Comparison of ENCODE assay signal across 23 cellular contexts in genomic region chr6:29559524-29560287, GRCh38. TPM values are rescaled to one million over a fixed set of nuclear protein-coding genes. Genes with fewer than 3 reads are reported as not detected.
DNase-seq lines count a peak whose midpoint lies in the region; ATAC-seq, FAIRE-seq and TF ChIP-seq lines count a peak whose summit lies in the region.
"Had no signal": no experiment of that assay in that cellular context is flagged by ENCODE, and none has a peak within 500 bp of the region (broad histone marks: within the 10 kb centered on the region; RNA-seq: fewer than 3 reads in every experiment).

UBD (minus strand) TSS chr6:29559732; CDS start chr6:29559701, 31 bp downstream.

- no peaks in the 10 kb centered on the region for H4K20me1 ChIP-seq in MM.1S (ENCODE audit: insufficient read depth, low read length)
- H4K20me1 ChIP-seq: BLaER1 had no signal

- H3K4me1 ChIP-seq in MM.1S (ENCODE audit: low read length) (peaks cover 12% of the 10 kb centered on the region), esophagus muscularis mucosa (no peaks in the 10 kb centered on the region)
- H3K4me1 ChIP-seq: A549, BLaER1 had no signal

- ATAC-seq in HG02759 (IDR thresholded peaks at IDR 0.05; ENCODE audit: unreplicated experiment): no peak
- ATAC-seq: A549; activated CD4-positive, alpha-beta T cell treated with anti-CD3 and anti-CD28 coated beads for 36 hours had no signal

- no peak within 1 kb of the TSS for H2AFZ ChIP-seq in MM.1S (ENCODE audit: low read length)

- intact Hi-C loops in esophagus muscularis mucosa (cut with DNase I): no loop called here

- TF ChIP-seq POLR2A in GM12892 (IDR thresholded peaks at IDR 0.05; ENCODE audit: low read depth, low read length): 0 out of 2 replicates have a peak, but pooled peaks have one; percentile 46
- no peak for TF ChIP-seq POLR2A in esophagus muscularis mucosa (IDR thresholded peaks at IDR 0.05; ENCODE audit: low read depth)

- no peaks in the 10 kb centered on the region for H3K9me2 ChIP-seq in MM.1S (replicated peaks; ENCODE audit: insufficient read depth, low read length)

- 0 out of 2 replicates have a peak within 1 kb of the TSS, but pooled peaks have one; percentile 1 for H3K4me2 ChIP-seq in MM.1S (ENCODE audit: low read depth, low read length)
- H3K4me2 ChIP-seq: A549, BLaER1 had no signal

- CTCF ChIA-PET in RWPE1 (lab: Yijun Ruan, JAX): no interaction called here

- TF ChIP-seq EP300 in esophagus muscularis mucosa (IDR thresholded peaks at IDR 0.05): no peak

- no peaks in the 10 kb centered on the region for H3K9me3 ChIP-seq in MM.1S (replicated peaks; ENCODE audit: insufficient read depth, low read length)
- no peaks in the 10 kb centered on the region for H3K9me3 ChIP-seq in esophagus muscularis mucosa
- H3K9me3 ChIP-seq: A549, BLaER1 had no signal

- H3K27ac ChIP-seq in MM.1S (ENCODE audit: low read length) (no peak within 1 kb of the TSS), esophagus muscularis mucosa (replicated peaks in 1 of 4) (no peak within 1 kb of the TSS), RWPE1 (no peak within 1 kb of the TSS)
- H3K27ac ChIP-seq: A549, BLaER1, cardiac muscle cell, epithelial cell of prostate had no signal

- H3K79me2 ChIP-seq in MM.1S (ENCODE audit: low read length): no peaks in the 10 kb centered on the region

- H3K27me3 ChIP-seq in MM.1S (replicated peaks; ENCODE audit: insufficient read depth, low read length) (no peaks in the 10 kb centered on the region), esophagus muscularis mucosa (peaks cover 0 to 65% (median 5%) of the 10 kb centered on the region in 4 donors)
- H3K27me3 ChIP-seq: BLaER1 had no signal

- no peaks in the 10 kb centered on the region for H3K36me3 ChIP-seq in MM.1S (replicated peaks; ENCODE audit: insufficient read depth, low read length)
- no peaks in the 10 kb centered on the region for H3K36me3 ChIP-seq in esophagus muscularis mucosa
- H3K36me3 ChIP-seq: BLaER1, cardiac muscle cell had no signal

- TF ChIP-seq CTCF in MM.1S (IDR thresholded peaks at IDR 0.05; ENCODE audit: low read length): no peak
- no peak for TF ChIP-seq CTCF in esophagus muscularis mucosa (IDR thresholded peaks at IDR 0.05)
- no peak for TF ChIP-seq CTCF in RWPE1 (conservative IDR thresholded peaks at IDR 0.05; ENCODE audit: low read depth)

- no peak within 1 kb of the TSS for H3K4me3 ChIP-seq in MM.1S (ENCODE audit: low read length)
- no peak within 1 kb of the TSS for H3K4me3 ChIP-seq in esophagus muscularis mucosa
- H3K4me3 ChIP-seq: A549, BLaER1, cardiac muscle cell had no signal

- H3F3A ChIP-seq in MM.1S (ENCODE audit: insufficient read depth, low read length): no peaks in the 10 kb centered on the region

- DNase-seq in COLO668 (lab: John Stamatoyannopoulos, UW; ENCODE audit: unreplicated experiment): peak; percentile 0
- DNase-seq in GM12892 (ENCODE audit: insufficient read length): no peak
- peak; percentile 43 for DNase-seq in MM.1S
- peak; percentile 57 for DNase-seq in esophagus muscularis mucosa (ENCODE audit: extremely low spot score)
- DNase-seq in RWPE1 (ENCODE audit: low spot score): no peak
- DNase-seq in iPS-NIHi7 (ENCODE audit: extremely low spot score): no peak
- no peak for DNase-seq in NCI-H748 treated with DMSO at 0.1 percent for 48 hours (lab: John Stamatoyannopoulos, UW)
- DNase-seq: activated CD4-positive, alpha-beta T cell treated with anti-CD3 and anti-CD28 coated beads for 36 hours; foreskin melanocyte; GF-D8; Kasumi-1; NCI-H1105; NCI-H2107; NCI-H510A treated with DMSO at 0.1 percent for 48 hours; stimulated activated CD8-positive, alpha-beta memory T cell treated with anti-CD3 and anti-CD28 coated beads, Interleukin-4, amount 100 ng/mL, for 48 hours; substantia nigra had no signal

- POLR2A ChIA-PET in RWPE1 (lab: Yijun Ruan, JAX; ENCODE audit: low non-redundant PET): no interaction called here

- H3K9ac ChIP-seq in MM.1S (ENCODE audit: low read length): no peak within 1 kb of the TSS
- H3K9ac ChIP-seq: BLaER1 had no signal

- WGBS in esophagus muscularis mucosa: 77% methylated on average over 6 of the region's 6 CpGs

- peak; percentile 36 for FAIRE-seq in GM12892 (lab: Jason Lieb, UNC)
- FAIRE-seq: A549, TTC549 had no signal

RNA-seq across cellular contexts. Expression of gene UBD, which starts in this region (rescaled TPM):
- polyA plus RNA-seq in GM12892 (2012; ENCODE audit: missing spikeins): 47.8 TPM
- total RNA-seq in esophagus muscularis mucosa: under 1 TPM in 1 of 4 donors, not detected in 3; 0.50 TPM
- total RNA-seq: cardiac muscle cell, mononuclear cell had no signal
- polyA plus RNA-seq: cardiac muscle cell had no signal

Comparison
In these comparisons a context has a peak if more than half of its experiments do, and no peak if none do; other contexts are left out.
1. Peak in DNase-seq in esophagus muscularis mucosa; RNA of the gene not detected or under 1 TPM.
2. DNase-seq: peak in COLO668 (single experiment) and MM.1S (single experiment); none in GM12892 (single experiment), RWPE1 (single experiment), iPS-NIHi7 (single experiment) and NCI-H748 treated with DMSO at 0.1 percent for 48 hours (single experiment).